ENCODE assay signal across 31 cellular contexts in genomic region chr3:132020058-132020457, GRCh38. TPM values are rescaled to one million over a fixed set of nuclear protein-coding genes. Genes with fewer than 3 reads are reported as not detected.
"Had no signal": no experiment of that assay in that cellular context is flagged by ENCODE, and none has a peak within 500 bp of the region (broad histone marks: within the 10 kb centered on the region; RNA-seq: fewer than 3 reads in every experiment).

No MANE protein-coding gene starts in this region.

- H3K9me3 Mint-ChIP-seq: naive thymus-derived CD8-positive, alpha-beta T cell; natural killer cell treated with Interleukin-12 subunit alpha and Interleukin-12 subunit beta and Interleukin-15 and Interleukin-18, amount 100 ng/mL, for 72 hours; nephron progenitor cell; stimulated activated effector memory CD8-positive, alpha-beta T cell treated with anti-CD3 and anti-CD28 coated beads, Interleukin-12 subunit alpha, Interleukin-12 subunit beta, amount 100 ng/mL, for 72 hours; stimulated activated naive CD8-positive, alpha-beta T cell treated with anti-CD3 and anti-CD28 coated beads, Interleukin-15, amount 100 ng/mL, for 72 hours; type B pancreatic cell had no signal

- H3K4me3 ChIP-seq: ovary, psoas muscle, right lobe of liver, sigmoid colon, suprapubic skin, testis, tibial artery, transverse colon, upper lobe of right lung, uterus had no signal

- H3K27me3 ChIP-seq: ovary, right lobe of liver, suprapubic skin, testis, tibial artery, transverse colon, uterus had no signal

- H3K36me3 Mint-ChIP-seq: naive thymus-derived CD8-positive, alpha-beta T cell; natural killer cell treated with Interleukin-12 subunit alpha and Interleukin-12 subunit beta and Interleukin-15 and Interleukin-18, amount 100 ng/mL, for 72 hours; stimulated activated effector memory CD8-positive, alpha-beta T cell treated with anti-CD3 and anti-CD28 coated beads, Interleukin-12 subunit alpha, Interleukin-12 subunit beta, amount 100 ng/mL, for 72 hours; type B pancreatic cell had no signal

- H3K79me2 ChIP-seq: parathyroid adenoma had no signal

- H3K9me3 ChIP-seq: neutrophil, ovary, psoas muscle, right lobe of liver, sigmoid colon, suprapubic skin, testis, tibial artery, transverse colon, upper lobe of right lung, uterus had no signal

- H3K4me3 Mint-ChIP-seq: naive thymus-derived CD8-positive, alpha-beta T cell; natural killer cell treated with Interleukin-12 subunit alpha and Interleukin-12 subunit beta and Interleukin-15 and Interleukin-18, amount 100 ng/mL, for 72 hours; nephron progenitor cell; neural crest cell; stimulated activated effector memory CD8-positive, alpha-beta T cell treated with anti-CD3 and anti-CD28 coated beads, Interleukin-12 subunit alpha, Interleukin-12 subunit beta, amount 100 ng/mL, for 72 hours; stimulated activated naive CD8-positive, alpha-beta T cell treated with anti-CD3 and anti-CD28 coated beads, Interleukin-15, amount 100 ng/mL, for 72 hours; type B pancreatic cell had no signal

- H3K27me3 Mint-ChIP-seq: progenitor cell of endocrine pancreas had no signal

- H3K4me1 Mint-ChIP-seq: naive thymus-derived CD8-positive, alpha-beta T cell; stimulated activated effector memory CD8-positive, alpha-beta T cell treated with anti-CD3 and anti-CD28 coated beads, Interleukin-12 subunit alpha, Interleukin-12 subunit beta, amount 100 ng/mL, for 72 hours; stimulated activated naive CD8-positive, alpha-beta T cell treated with anti-CD3 and anti-CD28 coated beads, Interleukin-15, amount 100 ng/mL, for 72 hours had no signal

- H3K4me1 ChIP-seq: parathyroid adenoma, psoas muscle, right lobe of liver, sigmoid colon, suprapubic skin, testis, tibial artery, transverse colon, upper lobe of right lung, uterus had no signal

- H3K36me3 ChIP-seq: neutrophil, ovary, right lobe of liver, sigmoid colon, suprapubic skin, tibial artery, transverse colon, upper lobe of right lung, uterus had no signal

- H2AFZ ChIP-seq: parathyroid adenoma had no signal

- H3K27ac ChIP-seq: neutrophil, ovary, parathyroid adenoma, psoas muscle, right lobe of liver, sigmoid colon, suprapubic skin, testis, tibial artery, transverse colon, upper lobe of right lung, uterus had no signal

- FAIRE-seq: small intestine had no signal

- ATAC-seq: naive thymus-derived CD8-positive, alpha-beta T cell; natural killer cell treated with Interleukin-12 subunit alpha and Interleukin-12 subunit beta and Interleukin-15 and Interleukin-18, amount 100 ng/mL, for 72 hours; psoas muscle; right cardiac atrium; right lobe of liver; stimulated activated effector memory CD8-positive, alpha-beta T cell treated with anti-CD3 and anti-CD28 coated beads, Interleukin-12 subunit alpha, Interleukin-12 subunit beta, amount 100 ng/mL, for 72 hours; stimulated activated naive CD8-positive, alpha-beta T cell treated with anti-CD3 and anti-CD28 coated beads, Interleukin-15, amount 100 ng/mL, for 72 hours; stimulated activated naive CD8-positive, alpha-beta T cell treated with anti-CD3 and anti-CD28 coated beads, Interleukin-15, Interleukin-2, amounts not matched to agents 100 U/mL and 50 U/mL, for 24 hours; upper lobe of right lung had no signal

- H3K27ac Mint-ChIP-seq: natural killer cell treated with Interleukin-12 subunit alpha and Interleukin-12 subunit beta and Interleukin-15 and Interleukin-18, amount 100 ng/mL, for 72 hours; nephron progenitor cell; progenitor cell of endocrine pancreas; stimulated activated effector memory CD8-positive, alpha-beta T cell treated with anti-CD3 and anti-CD28 coated beads, Interleukin-12 subunit alpha, Interleukin-12 subunit beta, amount 100 ng/mL, for 72 hours; stimulated activated naive CD8-positive, alpha-beta T cell treated with anti-CD3 and anti-CD28 coated beads, Interleukin-15, amount 100 ng/mL, for 72 hours; type B pancreatic cell had no signal

- DNase-seq: naive thymus-derived CD8-positive, alpha-beta T cell; nephron progenitor cell; nucleus accumbens; ovary; psoas muscle; right lobe of liver; sigmoid colon; small intestine; stimulated activated CD4-positive, alpha-beta T cell treated with anti-CD3 and anti-CD28 coated beads, Interleukin-15, amount 100 ng/mL, for 24 hours; stimulated activated CD4-positive, alpha-beta T cell treated with anti-CD3 and anti-CD28 coated beads, Interleukin-2, amount 100 ng/mL, for 24 hours; stimulated activated CD4-positive, alpha-beta T cell treated with anti-CD3 and anti-CD28 coated beads, Interleukin-2, amount 100 ng/mL, for 48 hours; stimulated activated CD4-positive, alpha-beta T cell treated with anti-CD3 and anti-CD28 coated beads, Interleukin-4, amount 100 ng/mL, for 24 hours; stimulated activated naive CD4-positive, alpha-beta T cell; stimulated activated naive CD8-positive, alpha-beta T cell treated with anti-CD3 and anti-CD28 coated beads, Interleukin-15, amount 100 ng/mL, for 72 hours; stimulated activated naive CD8-positive, alpha-beta T cell treated with anti-CD3 and anti-CD28 coated beads, Interleukin-15, Interleukin-2, amounts not matched to agents 100 U/mL and 50 U/mL, for 24 hours; substantia nigra; testis; tibial artery; transverse colon; upper lobe of right lung; uterus had no signal

- H3K9ac ChIP-seq: parathyroid adenoma had no signal

RNA-seq across cellular contexts. Expression of gene CPNE4, which starts 14.8 kb away (rescaled TPM):
- total RNA-seq: naive thymus-derived CD8-positive, alpha-beta T cell; natural killer cell treated with Interleukin-12 subunit alpha and Interleukin-12 subunit beta and Interleukin-15 and Interleukin-18, amount 100 ng/mL, for 72 hours; psoas muscle; right lobe of liver; skeletal muscle tissue had no signal
- polyA plus RNA-seq: naive thymus-derived CD8-positive, alpha-beta T cell had no signal
